23 cellular contexts compared by ENCODE assay signal in genomic region chr20:35681953-35682352, GRCh38. TPM values are rescaled to one million over a fixed set of nuclear protein-coding genes. Genes with fewer than 3 reads are reported as not detected.
DNase-seq lines count a peak whose midpoint lies in the region; ATAC-seq lines count a peak whose summit lies in the region.
"Had no signal": no experiment of that assay in that cellular context is flagged by ENCODE, and none has a peak within 500 bp of the region (broad histone marks: within the 10 kb centered on the region; RNA-seq: fewer than 3 reads in every experiment).

No MANE protein-coding gene starts in this region.

- no peaks in the 10 kb centered on the region for H3K27me3 Mint-ChIP-seq in activated T-cell treated with anti-CD3 and anti-CD28 coated beads, Interleukin-2, amount 50 U/mL, for 72 hours (ENCODE audit: low read depth)
- H3K27me3 Mint-ChIP-seq in activated T-cell treated with anti-CD3 and anti-CD28 coated beads, Interleukin-2, amount 50 U/mL, for 24 hours, result no peaks in the 10 kb centered on the region
- H3K27me3 Mint-ChIP-seq in stimulated activated memory B cell treated with anti-CD40 and anti-IgM and Interleukin-4, amounts not matched to agents 10 μg/mL and 1 μg/mL and 100 μg/mL, for 72 hours, result no peaks in the 10 kb centered on the region
- H3K27me3 Mint-ChIP-seq: CD4-positive, alpha-beta T cell had no signal

- no peak overlapping the region for H3K14ac ChIP-seq in mesenchymal stem cell (ENCODE audit: low read length in 2 of 2)

- no peak overlapping the region for H3K27ac ChIP-seq in mesenchymal stem cell (ENCODE audit: low read length, poor library complexity, severe bottlenecking)
- H3K27ac ChIP-seq: A549 had no signal

- no peak overlapping the region for H2BK5ac ChIP-seq in mesenchymal stem cell (ENCODE audit: low read depth, low read length, poor library complexity, severe bottlenecking)

- no peak overlapping the region for H2AK5ac ChIP-seq in mesenchymal stem cell (ENCODE audit: low read length, severe bottlenecking)

- no peak overlapping the region for H2AFZ ChIP-seq in mesenchymal stem cell (ENCODE audit: low read depth, low read length)
- H2AFZ ChIP-seq: GM23338 had no signal

- no peak for ATAC-seq in activated T-cell treated with anti-CD3 and anti-CD28 coated beads, Interleukin-2, amount 50 U/mL, for 72 hours (replicated peaks in 1 of 2)
- no peak for ATAC-seq in stimulated activated memory B cell treated with anti-CD40 and anti-IgM and Interleukin-4, amounts not matched to agents 10 μg/mL and 1 μg/mL and 100 μg/mL, for 72 hours
- ATAC-seq: A549, GM23338, HCT116 had no signal

- H3K18ac ChIP-seq in mesenchymal stem cell (ENCODE audit: low read depth in 1 of 2, low read length in 2 of 2), result no peak overlapping the region

- H2BK120ac ChIP-seq in mesenchymal stem cell (ENCODE audit: low read depth, low read length), result no peak overlapping the region

- H3K9me3 ChIP-seq in mesenchymal stem cell (ENCODE audit: control insufficient read depth, low read length), result no peaks in the 10 kb centered on the region
- H3K9me3 ChIP-seq: A549, BE2C had no signal

- H3K9ac ChIP-seq in mesenchymal stem cell (ENCODE audit: low read length), result no peak overlapping the region

- no peaks in the 10 kb centered on the region for H3K4me1 Mint-ChIP-seq in activated T-cell treated with anti-CD3 and anti-CD28 coated beads, Interleukin-2, amount 50 U/mL, for 72 hours (ENCODE audit: low read depth)
- no peaks in the 10 kb centered on the region for H3K4me1 Mint-ChIP-seq in activated T-cell treated with anti-CD3 and anti-CD28 coated beads, Interleukin-2, amount 50 U/mL, for 24 hours (ENCODE audit: low read depth)
- peaks cover 16% of the 10 kb centered on the region for H3K4me1 Mint-ChIP-seq in stimulated activated memory B cell treated with anti-CD40 and anti-IgM and Interleukin-4, amounts not matched to agents 10 μg/mL and 1 μg/mL and 100 μg/mL, for 72 hours
- H3K4me1 Mint-ChIP-seq: CD8-positive, alpha-beta memory T cell had no signal

- H2BK12ac ChIP-seq in mesenchymal stem cell (ENCODE audit: low read length in 2 of 2), result no peak overlapping the region

- no peak overlapping the region for H2BK15ac ChIP-seq in mesenchymal stem cell (ENCODE audit: low read depth, poor library complexity, severe bottlenecking)

- no peak overlapping the region for H3K4me3 ChIP-seq in mesenchymal stem cell (ENCODE audit: insufficient read depth in 1 of 2, low read depth in 1 of 2, low read length in 2 of 2)
- H3K4me3 ChIP-seq: A549; BLaER1 treated with 17β-estradiol and CSF1 and Interleukin-3, amounts not matched to agents 10 nM and 100 nM; GM23338 had no signal

- no peak overlapping the region for H3K4me3 Mint-ChIP-seq in activated T-cell treated with anti-CD3 and anti-CD28 coated beads, Interleukin-2, amount 50 U/mL, for 72 hours
- H3K4me3 Mint-ChIP-seq in activated T-cell treated with anti-CD3 and anti-CD28 coated beads, Interleukin-2, amount 50 U/mL, for 24 hours, result no peak overlapping the region
- H3K4me3 Mint-ChIP-seq in stimulated activated memory B cell treated with anti-CD40 and anti-IgM and Interleukin-4, amounts not matched to agents 10 μg/mL and 1 μg/mL and 100 μg/mL, for 72 hours, result no peak overlapping the region
- H3K4me3 Mint-ChIP-seq: CD14-positive monocyte; CD4-positive, alpha-beta T cell; CD8-positive, alpha-beta memory T cell; GM23338; H9 had no signal

- peaks cover 0 to 3% of the 10 kb centered on the region in 2 donors for H3K36me3 Mint-ChIP-seq in activated T-cell treated with anti-CD3 and anti-CD28 coated beads, Interleukin-2, amount 50 U/mL, for 72 hours (ENCODE audit: insufficient read depth in 2 of 2)
- H3K36me3 Mint-ChIP-seq in activated T-cell treated with anti-CD3 and anti-CD28 coated beads, Interleukin-2, amount 50 U/mL, for 24 hours (ENCODE audit: low read depth), result peaks cover 50% of the 10 kb centered on the region
- peaks cover 10% of the 10 kb centered on the region for H3K36me3 Mint-ChIP-seq in stimulated activated memory B cell treated with anti-CD40 and anti-IgM and Interleukin-4, amounts not matched to agents 10 μg/mL and 1 μg/mL and 100 μg/mL, for 72 hours

- H3K27me3 ChIP-seq in mesenchymal stem cell (ENCODE audit: control insufficient read depth in 1 of 2, insufficient read depth in 1 of 2, low read length in 2 of 2), result no peaks in the 10 kb centered on the region
- H3K27me3 ChIP-seq: BE2C; BLaER1 treated with 17β-estradiol and CSF1 and Interleukin-3, amounts not matched to agents 10 nM and 100 nM had no signal

- WGBS in mesenchymal stem cell, result 100% methylated on average over 1 of the region's 1 CpG

- H3K4ac ChIP-seq in mesenchymal stem cell (ENCODE audit: low read depth in 1 of 2, low read length in 2 of 2), result no peak overlapping the region

- no peak overlapping the region for H3K23ac ChIP-seq in mesenchymal stem cell (ENCODE audit: low read length in 2 of 2)

- H3K9me3 Mint-ChIP-seq in activated T-cell treated with anti-CD3 and anti-CD28 coated beads, Interleukin-2, amount 50 U/mL, for 72 hours, result no peaks in the 10 kb centered on the region
- no peaks in the 10 kb centered on the region for H3K9me3 Mint-ChIP-seq in activated T-cell treated with anti-CD3 and anti-CD28 coated beads, Interleukin-2, amount 50 U/mL, for 24 hours
- no peaks in the 10 kb centered on the region for H3K9me3 Mint-ChIP-seq in stimulated activated memory B cell treated with anti-CD40 and anti-IgM and Interleukin-4, amounts not matched to agents 10 μg/mL and 1 μg/mL and 100 μg/mL, for 72 hours
- H3K9me3 Mint-ChIP-seq: CD4-positive, alpha-beta T cell; CD8-positive, alpha-beta memory T cell; GM23338; H9 had no signal

- peak overlapping the region; percentile 38 for H3K27ac Mint-ChIP-seq in activated T-cell treated with anti-CD3 and anti-CD28 coated beads, Interleukin-2, amount 50 U/mL, for 72 hours
- H3K27ac Mint-ChIP-seq in activated T-cell treated with anti-CD3 and anti-CD28 coated beads, Interleukin-2, amount 50 U/mL, for 24 hours, result no peak overlapping the region
- peak overlapping the region; percentile 77 for H3K27ac Mint-ChIP-seq in stimulated activated memory B cell treated with anti-CD40 and anti-IgM and Interleukin-4, amounts not matched to agents 10 μg/mL and 1 μg/mL and 100 μg/mL, for 72 hours
- H3K27ac Mint-ChIP-seq: CD4-positive, alpha-beta T cell; GM23338; H9 had no signal

- no peak overlapping the region for H4K8ac ChIP-seq in mesenchymal stem cell (ENCODE audit: low read length)

- H3K4me1 ChIP-seq in mesenchymal stem cell (ENCODE audit: control insufficient read depth, insufficient read depth, low read depth, low read length), result no peaks in the 10 kb centered on the region
- H3K4me1 ChIP-seq: A549, BE2C had no signal

- no peak for DNase-seq in activated T-cell treated with anti-CD3 and anti-CD28 coated beads, Interleukin-2, amount 50 U/mL, for 72 hours
- no peak for DNase-seq in activated T-cell treated with anti-CD3 and anti-CD28 coated beads, Interleukin-2, amount 50 U/mL, for 24 hours
- DNase-seq in mesenchymal stem cell (peak; percentile 18), NCI-H1105 (lab: John Stamatoyannopoulos, UW) (no peak), NCI-H526 (lab: John Stamatoyannopoulos, UW) (no peak), NCI-H1417 treated with DMSO at 0.1 percent for 48 hours (lab: John Stamatoyannopoulos, UW) (no peak)
- DNase-seq: 8988T; ACHN; AML-193; BE2C; CD8-positive, alpha-beta memory T cell; DMS 273 treated with DMSO at 0.1 percent for 48 hours; DMS79; EL; GDM1; H9 had no signal

- H4K91ac ChIP-seq in mesenchymal stem cell (ENCODE audit: low read length), result no peak overlapping the region

- H3K36me3 ChIP-seq in mesenchymal stem cell (ENCODE audit: control insufficient read depth in 1 of 2, insufficient read depth in 2 of 2, low read depth in 1 of 2, low read length in 2 of 2), result peaks cover 19 to 47% of the 10 kb centered on the region in 2 experiments
- H3K36me3 ChIP-seq: BE2C had no signal

- peaks cover 3% of the 10 kb centered on the region for H3K79me1 ChIP-seq in mesenchymal stem cell (replicated peaks; ENCODE audit: low read length, poor library complexity, severe bottlenecking)

- no peak overlapping the region for H3K4me2 ChIP-seq in mesenchymal stem cell (ENCODE audit: low read length, poor library complexity, severe bottlenecking)
- H3K4me2 ChIP-seq: A549, GM23338 had no signal

RNA-seq across cellular contexts. Expression of gene NFS1, which starts 17.2 kb away (rescaled TPM):
- 10 to 100 TPM; 43.3 to 46.0 TPM for total RNA-seq in activated T-cell treated with anti-CD3 and anti-CD28 coated beads, Interleukin-2, amount 50 U/mL, for 72 hours
- polyA plus RNA-seq in mesenchymal stem cell (2013, experiment 1 of 2), result 12.7 TPM
- polyA plus RNA-seq in mesenchymal stem cell (2013, experiment 2 of 2), result 13.6 TPM

RNA-seq across cellular contexts. Expression of gene ROMO1, which starts 17.3 kb away (rescaled TPM):
- total RNA-seq in activated T-cell treated with anti-CD3 and anti-CD28 coated beads, Interleukin-2, amount 50 U/mL, for 72 hours, result 10 to 100 TPM; 51.4 to 53.8 TPM
- polyA plus RNA-seq in mesenchymal stem cell (2013, experiment 1 of 2), result 553 TPM
- polyA plus RNA-seq in mesenchymal stem cell (2013, experiment 2 of 2), result 561 TPM

RNA-seq across cellular contexts. Expression of gene CPNE1, which starts 17.3 kb away (rescaled TPM):
- total RNA-seq in activated T-cell treated with anti-CD3 and anti-CD28 coated beads, Interleukin-2, amount 50 U/mL, for 72 hours, result 100 to 1,000 TPM; 459 to 512 TPM
- polyA plus RNA-seq in mesenchymal stem cell (2013, experiment 1 of 2), result 94.1 TPM
- polyA plus RNA-seq in mesenchymal stem cell (2013, experiment 2 of 2), result 94.1 TPM

RNA-seq across cellular contexts. Expression of gene RBM12, which starts 17.3 kb away (rescaled TPM):
- total RNA-seq in activated T-cell treated with anti-CD3 and anti-CD28 coated beads, Interleukin-2, amount 50 U/mL, for 72 hours, result 10 to 100 TPM; 71.1 to 92.4 TPM
- polyA plus RNA-seq in mesenchymal stem cell (2013, experiment 1 of 2), result 68.0 TPM
- 69.0 TPM for polyA plus RNA-seq in mesenchymal stem cell (2013, experiment 2 of 2)
